In the genomic region with DNA sequence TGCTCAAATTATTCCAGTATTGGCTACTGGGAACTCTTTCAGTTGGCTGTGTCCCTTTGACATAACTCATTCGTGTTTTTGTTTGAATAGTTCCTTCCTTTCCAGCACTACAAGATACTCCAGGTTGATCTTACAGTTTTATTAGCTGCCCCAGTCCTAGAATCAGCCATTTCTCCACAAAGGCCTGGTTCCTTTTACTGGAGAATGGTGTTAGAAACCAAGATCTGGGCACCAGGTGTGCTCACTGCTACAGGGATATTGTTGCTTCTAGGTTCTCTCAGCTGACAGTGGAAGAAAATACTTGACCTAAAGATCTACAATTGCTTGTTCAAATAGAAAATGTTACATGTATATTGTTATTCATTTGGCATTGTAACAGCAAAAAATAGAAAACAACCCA, we compare ENCODE assay signal across 16 cellular contexts. TPM values are rescaled to one million over a fixed set of nuclear protein-coding genes. Genes with fewer than 3 reads are reported as not detected.
DNase-seq lines count a peak whose midpoint lies in the region; ATAC-seq, FAIRE-seq and TF ChIP-seq lines count a peak whose summit lies in the region.
"Had no signal": no experiment of that assay in that cellular context is flagged by ENCODE, and none has a peak within 500 bp of the region (broad histone marks: within the 10 kb centered on the region; RNA-seq: fewer than 3 reads in every experiment).

No MANE protein-coding gene starts in this region.

- no peak for TF ChIP-seq CTCF in CD4-positive, alpha-beta T cell (IDR thresholded peaks at IDR 0.05)
- TF ChIP-seq CTCF in DND-41 (IDR thresholded peaks at IDR 0.05; ENCODE audit: borderline replicate concordance, extremely low read depth, low read length, poor library complexity, severe bottlenecking): no peak
- TF ChIP-seq CTCF in endothelial cell of umbilical vein (IDR thresholded peaks at IDR 0.05; ENCODE audit: extremely low read depth in 1 of 2, insufficient read depth in 1 of 2, low read depth in 1 of 2, low read length in 2 of 2): no peak
- no peak for TF ChIP-seq CTCF in GM20000 (IDR thresholded peaks at IDR 0.05; ENCODE audit: extremely low read depth, missing control alignments)

- dilution Hi-C loops in endothelial cell of umbilical vein (cut with MboI; ENCODE audit: extremely low pct_ligation_motif_present, low sequenced_read_pairs): no loop called here

- H3K27ac ChIP-seq in CD4-positive, alpha-beta T cell (ENCODE audit: low read depth, low read length): peak overlapping the region; percentile 71
- H3K27ac ChIP-seq in DND-41 (ENCODE audit: low read length) (0 out of 2 replicates have a peak overlapping the region, but pooled peaks have one; percentile 15), endothelial cell of umbilical vein (ENCODE audit: insufficient read depth, low read depth, low read length) (no peak overlapping the region)
- H3K27ac ChIP-seq: testis had no signal

- peaks cover 5% of the 10 kb centered on the region for H3K9me3 Mint-ChIP-seq in CD4-positive, alpha-beta T cell
- H3K9me3 Mint-ChIP-seq in activated CD4-positive, alpha-beta memory T cell treated with anti-CD3 and anti-CD28 coated beads for 36 hours: peaks cover 13% of the 10 kb centered on the region

- ATAC-seq in CD4-positive, alpha-beta T cell (ENCODE audit: poor library complexity): no peak
- ATAC-seq in DND-41 (ENCODE audit: insufficient read depth, low read depth): no peak
- ATAC-seq: Panc1 had no signal

- POLR2A ChIA-PET in CD4-positive, alpha-beta T cell (lab: Charles Lee): interaction anchor here (0.6 to 4.8 kb wide), 19 partner anchors 10 to 168 kb away, joined by 3 to 98 read pairs (median 4); partner anchors contain the start of gene CDK17
- POLR2A ChIA-PET in activated CD4-positive, alpha-beta memory T cell treated with anti-CD3 and anti-CD28 coated beads for 36 hours (lab: Charles Lee): interaction anchor here (1.1 to 2.7 kb wide), 3 partner anchors 21 to 278 kb away, joined by 3 to 18 read pairs (median 7); partner anchors contain the start of gene CDK17
- POLR2A ChIA-PET in endothelial cell of umbilical vein (lab: Charles Lee): interaction anchor here (0.8 to 1.3 kb wide), 2 partner anchors 11 to 12 kb away, joined by 3 to 4 read pairs; no protein-coding TSS in a partner anchor

- H3K9me3 ChIP-seq in CD4-positive, alpha-beta T cell (ENCODE audit: control insufficient read depth, low read length): no peaks in the 10 kb centered on the region
- no peaks in the 10 kb centered on the region for H3K9me3 ChIP-seq in DND-41 (ENCODE audit: insufficient read depth, low read length, severe bottlenecking)
- H3K9me3 ChIP-seq in endothelial cell of umbilical vein (replicated peaks; ENCODE audit: control insufficient read depth, insufficient read depth, low read length): no peaks in the 10 kb centered on the region
- H3K9me3 ChIP-seq: SK-N-SH, testis had no signal

- no peak for TF ChIP-seq POLR2A in endothelial cell of umbilical vein (IDR thresholded peaks at IDR 0.05; ENCODE audit: low read depth, low read length)

- peak overlapping the region; percentile 95 for H3K4me3 Mint-ChIP-seq in CD4-positive, alpha-beta T cell
- H3K4me3 Mint-ChIP-seq in activated CD4-positive, alpha-beta memory T cell treated with anti-CD3 and anti-CD28 coated beads for 36 hours: peak overlapping the region; percentile 76

- intact Hi-C loops in CD4-positive, alpha-beta T cell (cut with DNase I, micrococcal nuclease): loop anchor here in 1 of 2 experiments (2.0 kb wide), 2 partner anchors 16 to 20 kb away; no protein-coding TSS in a partner anchor
- intact Hi-C loops in activated CD4-positive, alpha-beta memory T cell treated with anti-CD3 and anti-CD28 coated beads for 36 hours (cut with micrococcal nuclease): loop anchor here (1.0 to 5.0 kb wide), 4 partner anchors 20 to 181 kb away; no protein-coding TSS in a partner anchor
- intact Hi-C loops in endothelial cell of umbilical vein (cut with micrococcal nuclease): no loop called here

- H3K4me2 ChIP-seq in DND-41 (ENCODE audit: insufficient read depth, low read length): no peak overlapping the region
- peak overlapping the region; percentile 12 for H3K4me2 ChIP-seq in endothelial cell of umbilical vein (ENCODE audit: insufficient read depth, low read length)
- H3K4me2 ChIP-seq: SK-N-SH had no signal

- no peaks in the 10 kb centered on the region for H3K27me3 ChIP-seq in CD4-positive, alpha-beta T cell (ENCODE audit: control insufficient read depth, insufficient read depth, low read length)
- H3K27me3 ChIP-seq in DND-41 (ENCODE audit: insufficient read depth, low read length, poor library complexity) (no peaks in the 10 kb centered on the region), endothelial cell of umbilical vein (ENCODE audit: control insufficient read depth in 2 of 2, insufficient read depth in 2 of 2, low read length in 2 of 2) (no peaks in the 10 kb centered on the region)
- H3K27me3 ChIP-seq: testis had no signal

- peaks cover 99% of the 10 kb centered on the region for H3K79me2 ChIP-seq in DND-41 (ENCODE audit: insufficient read depth, low read length)
- H3K79me2 ChIP-seq in endothelial cell of umbilical vein (ENCODE audit: control insufficient read depth, insufficient read depth, low read length): peaks cover 99% of the 10 kb centered on the region

- H2AFZ ChIP-seq in DND-41 (ENCODE audit: low read depth, low read length) (no peak overlapping the region), endothelial cell of umbilical vein (ENCODE audit: low read depth, low read length) (no peak overlapping the region)

- peaks cover 34% of the 10 kb centered on the region for H3K4me1 ChIP-seq in DND-41 (ENCODE audit: insufficient read depth, low read length)
- peaks cover 83% of the 10 kb centered on the region for H3K4me1 ChIP-seq in endothelial cell of umbilical vein (ENCODE audit: control insufficient read depth, extremely low read depth, insufficient read depth, low read length)

- H3K4me3 ChIP-seq in DND-41 (ENCODE audit: low read depth in 1 of 2, low read length in 2 of 2): no peak overlapping the region
- no peak overlapping the region for H3K4me3 ChIP-seq in endothelial cell of umbilical vein (replicated peaks in 1 of 3; ENCODE audit: insufficient read depth in 1 of 3, low read depth in 1 of 3, low read length in 3 of 3)
- H3K4me3 ChIP-seq: testis had no signal

- CTCF ChIA-PET in CD4-positive, alpha-beta T cell (lab: Charles Lee): interaction anchor here (4.5 kb wide), 1 partner anchor 21 kb away, joined by 21 read pairs; the partner anchor contains the start of gene CDK17
- CTCF ChIA-PET in activated CD4-positive, alpha-beta memory T cell treated with anti-CD3 and anti-CD28 coated beads for 36 hours (lab: Charles Lee): interaction anchor here (1.2 to 2.3 kb wide), 2 partner anchors 22 to 138 kb away, joined by 4 to 13 read pairs; partner anchors contain the start of gene CDK17
- CTCF ChIA-PET in endothelial cell of umbilical vein (lab: Charles Lee): no interaction called here

- peaks cover 80% of the 10 kb centered on the region for H3K4me1 Mint-ChIP-seq in CD4-positive, alpha-beta T cell (ENCODE audit: low read depth)
- peaks cover 78% of the 10 kb centered on the region for H3K4me1 Mint-ChIP-seq in activated CD4-positive, alpha-beta memory T cell treated with anti-CD3 and anti-CD28 coated beads for 36 hours (ENCODE audit: low read depth)

- no peak for DNase-seq in CD4-positive, alpha-beta T cell
- DNase-seq in DND-41 (no peak), endothelial cell of umbilical vein (ENCODE audit: low read depth, low spot score) (no peak), SK-N-DZ (ENCODE audit: low spot score) (no peak), GM20000 (ENCODE audit: low spot score) (no peak)
- no peak for DNase-seq in activated CD4-positive, alpha-beta memory T cell treated with anti-CD3 and anti-CD28 coated beads for 36 hours
- DNase-seq in activated effector memory CD4-positive, alpha-beta T cell treated with anti-CD3 and anti-CD28 coated beads, Interleukin-2, amount 50 U/mL, for 16 hours: no peak
- DNase-seq: glutamatergic neuron; NCI-H1092 treated with DMSO at 0.1 percent for 48 hours; NCI-H2171; NCI-H82; SK-N-SH; stimulated activated CD4-positive, alpha-beta T cell treated with anti-CD3 and anti-CD28 coated beads, Interleukin-4, amount 100 ng/mL, for 1 hour; testis had no signal

- BruUV-seq in endothelial cell of umbilical vein (replicated peaks; lab: Mats Ljungman, UMichigan): no TSS peak

- H3K9ac ChIP-seq in DND-41 (ENCODE audit: low read depth, low read length) (no peak overlapping the region), endothelial cell of umbilical vein (replicated peaks; ENCODE audit: extremely low read depth, insufficient read depth, low read length) (no peak overlapping the region)
- H3K9ac ChIP-seq: SK-N-SH had no signal

- H3K9me1 ChIP-seq in endothelial cell of umbilical vein (replicated peaks; ENCODE audit: control insufficient read depth, extremely low read depth, insufficient read depth, low read length): no peaks in the 10 kb centered on the region

- peaks cover 48% of the 10 kb centered on the region for H4K20me1 ChIP-seq in DND-41 (ENCODE audit: insufficient read depth, low read length)
- H4K20me1 ChIP-seq in endothelial cell of umbilical vein (replicated peaks; ENCODE audit: control insufficient read depth, extremely low read depth, insufficient read depth, low read length): peaks cover 19% of the 10 kb centered on the region

- no peak for FAIRE-seq in endothelial cell of umbilical vein (lab: Jason Lieb, UNC)
- FAIRE-seq: H1 had no signal

- no peaks in the 10 kb centered on the region for H3K27me3 Mint-ChIP-seq in CD4-positive, alpha-beta T cell
- no peaks in the 10 kb centered on the region for H3K27me3 Mint-ChIP-seq in activated CD4-positive, alpha-beta memory T cell treated with anti-CD3 and anti-CD28 coated beads for 36 hours

- H3K36me3 Mint-ChIP-seq in CD4-positive, alpha-beta T cell (ENCODE audit: low read depth): peaks cover 16% of the 10 kb centered on the region
- peaks cover 12% of the 10 kb centered on the region for H3K36me3 Mint-ChIP-seq in activated CD4-positive, alpha-beta memory T cell treated with anti-CD3 and anti-CD28 coated beads for 36 hours

- H3K27ac Mint-ChIP-seq in CD4-positive, alpha-beta T cell: peak overlapping the region; percentile 98
- H3K27ac Mint-ChIP-seq in activated CD4-positive, alpha-beta memory T cell treated with anti-CD3 and anti-CD28 coated beads for 36 hours: peak overlapping the region; percentile 96

- H3K36me3 ChIP-seq in DND-41 (ENCODE audit: insufficient read depth, low read length) (no peaks in the 10 kb centered on the region), endothelial cell of umbilical vein (ENCODE audit: control insufficient read depth in 2 of 2, extremely low read depth in 1 of 2, insufficient read depth in 2 of 2, low read length in 2 of 2) (peaks cover 0 to 3% of the 10 kb centered on the region in 2 experiments)

RNA-seq across cellular contexts. Expression of gene CDK17, which starts 21.9 kb away (rescaled TPM):
- total RNA-seq in CD4-positive, alpha-beta T cell: 100 to 1,000 TPM; 112 to 113 TPM
- 10 to 100 TPM; 34.5 to 35.7 TPM for total RNA-seq in activated CD4-positive, alpha-beta memory T cell treated with anti-CD3 and anti-CD28 coated beads for 36 hours
- 176 and 193 TPM in 2 replicates for total RNA-seq in endothelial cell of umbilical vein
- polyA plus RNA-seq in endothelial cell of umbilical vein: 53.6 and 61.1 TPM in 2 replicates
- polyA plus RNA-seq in endothelial cell of umbilical vein (2011; cell fraction: cytosol; rRNA removed): 62.9 and 67.5 TPM in 2 replicates
- polyA plus RNA-seq in endothelial cell of umbilical vein (2011; cell fraction: nucleus; rRNA removed): 180 and 190 TPM in 2 replicates
- 76.5 and 115 TPM in 2 replicates for polyA plus RNA-seq in endothelial cell of umbilical vein (2012)
- polyA minus RNA-seq in endothelial cell of umbilical vein: 302 and 356 TPM in 2 replicates
- 32.8 TPM for polyA minus RNA-seq in endothelial cell of umbilical vein (2011; cell fraction: cytosol; rRNA and poly(A)+ RNA removed)
- polyA minus RNA-seq in endothelial cell of umbilical vein (2011; cell fraction: nucleus; rRNA and poly(A)+ RNA removed): 1,081 and 1,155 TPM in 2 replicates
- 18.0 and 26.2 TPM in 2 replicates for polyA plus RNA-seq in SK-N-DZ (2014; cell fraction: cytosol; rRNA removed)
- 14.4 and 14.6 TPM in 2 replicates for polyA plus RNA-seq in SK-N-DZ (2014; cell fraction: nucleus; rRNA removed)
